8 cellular contexts compared by ENCODE assay signal in genomic region chr4:151100517-151100916, GRCh38. TPM values are rescaled to one million over a fixed set of nuclear protein-coding genes. Genes with fewer than 3 reads are reported as not detected.
A peak's percentile ranks its signal among the peaks of the same experiment; 100 is the strongest.
DNase-seq lines count a peak whose midpoint lies in the region; TF ChIP-seq lines count a peak whose summit lies in the region.

No MANE protein-coding gene starts in this region.

- DNase-seq in Jurkat, Clone E6-1 (ENCODE audit: low read depth, low spot score) = no peak
- DNase-seq in chondrocyte (ENCODE audit: low spot score) (no peak), HuH-7 (ENCODE audit: low spot score) (no peak), nucleus accumbens (lab: John Stamatoyannopoulos, UW) (no peak), NCI-H2196 (lab: John Stamatoyannopoulos, UW; ENCODE audit: unreplicated experiment) (no peak), D341Med (ENCODE audit: low spot score) (no peak)

- H3K27ac Mint-ChIP-seq in chondrocyte (ENCODE audit: unreplicated experiment) = peak overlapping the region; percentile 99

- no peaks in the 10 kb centered on the region for H3K9me3 ChIP-seq in muscle layer of colon (ENCODE audit: low read length)

- H3K4me3 Mint-ChIP-seq in chondrocyte (ENCODE audit: unreplicated experiment) = peak overlapping the region; percentile 96

- H2AFZ ChIP-seq in ACC112 (ENCODE audit: low read length, unreplicated experiment) = no peak overlapping the region

- no peaks in the 10 kb centered on the region for H3K27me3 Mint-ChIP-seq in chondrocyte (ENCODE audit: low read depth)

- peaks cover 36% of the 10 kb centered on the region for H3K79me2 ChIP-seq in ACC112 (ENCODE audit: control insufficient read depth, insufficient read depth, low read length, unreplicated experiment)

- H3K4me3 ChIP-seq in ACC112 (ENCODE audit: low read depth, low read length) = peak overlapping the region; percentile 98
- peak overlapping the region; percentile 100 for H3K4me3 ChIP-seq in Jurkat, Clone E6-1 (ENCODE audit: low read length)
- peak overlapping the region; percentile 93 to 98 for H3K4me3 ChIP-seq in muscle layer of colon (ENCODE audit: low read depth in 1 of 2, low read length in 2 of 2)

- peaks cover 28% of the 10 kb centered on the region for H3K36me3 Mint-ChIP-seq in chondrocyte (ENCODE audit: low read depth)

- TF ChIP-seq CTCF in chondrocyte (IDR thresholded peaks at IDR 0.05) = no peak

- peak overlapping the region; percentile 99 for H3K9ac ChIP-seq in muscle layer of colon (ENCODE audit: low read length)

- H3K4me1 Mint-ChIP-seq in chondrocyte (ENCODE audit: low read depth) = peaks cover 33% of the 10 kb centered on the region

- no peaks in the 10 kb centered on the region for H3K9me3 Mint-ChIP-seq in chondrocyte (ENCODE audit: low read depth)

- no peaks in the 10 kb centered on the region for H3K27me3 ChIP-seq in ACC112 (ENCODE audit: insufficient read depth, low read length)
- no peaks in the 10 kb centered on the region for H3K27me3 ChIP-seq in muscle layer of colon (ENCODE audit: control insufficient read depth in 1 of 2, insufficient read depth in 2 of 2, low read length in 2 of 2)

- H3K4me1 ChIP-seq in ACC112 (ENCODE audit: control insufficient read depth, insufficient read depth, low read length, unreplicated experiment) (peaks cover 15% of the 10 kb centered on the region), muscle layer of colon (ENCODE audit: insufficient read depth, low read length) (peaks cover 17% of the 10 kb centered on the region)

- peaks cover 47% of the 10 kb centered on the region for H3K36me3 ChIP-seq in ACC112 (ENCODE audit: insufficient read depth, low read length)
- peaks cover 31% of the 10 kb centered on the region for H3K36me3 ChIP-seq in muscle layer of colon (ENCODE audit: insufficient read depth, low read length)

- H3K27ac ChIP-seq in ACC112 (ENCODE audit: low read depth, low read length) (peak overlapping the region; percentile 75; the same call in 1 of the 2 replicates), muscle layer of colon (ENCODE audit: low read depth, low read length) (peak overlapping the region; percentile 93)

RNA-seq across cellular contexts. Expression of gene RPS3A, which starts 1.1 kb away (rescaled TPM):
- polyA plus RNA-seq in Jurkat, Clone E6-1 (2012; ENCODE audit: insufficient read depth, insufficient read length) = 3,403 TPM
- 1,042 to 1,173 TPM (median 1,077 TPM) in 3 replicates for total RNA-seq in chondrocyte
